In genomic region chr3:173748140-173748539, GRCh38 we compare ENCODE assay signal across 18 cellular contexts.
DNase-seq lines count a peak whose midpoint lies in the region; ATAC-seq and TF ChIP-seq lines count a peak whose summit lies in the region.
"Had no signal": no experiment of that assay in that cellular context is flagged by ENCODE, and none has a peak within 500 bp of the region (broad histone marks: within the 10 kb centered on the region; RNA-seq: fewer than 3 reads in every experiment).

No MANE protein-coding gene starts in this region.

- BruUV-seq in IMR-90 (replicated peaks; lab: Mats Ljungman, UMichigan), result no TSS peak

- H2BK5ac ChIP-seq in IMR-90 (ENCODE audit: low read depth, low read length, poor library complexity, severe bottlenecking), result no peak overlapping the region

- H3K4me1 ChIP-seq in IMR-90 (ENCODE audit: control insufficient read depth, insufficient read depth, low read length) (no peaks in the 10 kb centered on the region), right atrium auricular region (no peaks in the 10 kb centered on the region)

- H3K4me3 ChIP-seq in IMR-90 (ENCODE audit: insufficient read depth, low read depth, low read length) (no peak overlapping the region), right atrium auricular region (no peak overlapping the region)

- H3K18ac ChIP-seq in IMR-90 (ENCODE audit: low read depth, low read length), result no peak overlapping the region

- no peak for TF ChIP-seq POLR2A in IMR-90 (IDR thresholded peaks at IDR 0.05; ENCODE audit: low read depth, low read length)

- H3K23ac ChIP-seq in IMR-90 (ENCODE audit: low read depth, low read length), result no peak overlapping the region

- ATAC-seq in IMR-90 (ENCODE audit: low read depth), result no peak
- ATAC-seq: Panc1, Right ventricle myocardium inferior, SK-N-SH treated with all-trans-retinoic acid at 6 μM for 48 hours had no signal

- POLR2A ChIA-PET in IMR-90 (lab: Charles Lee; ENCODE audit: unreplicated experiment), result no interaction called here

- no peaks in the 10 kb centered on the region for H3K36me3 ChIP-seq in IMR-90 (ENCODE audit: control insufficient read depth, insufficient read depth, low read length)
- H3K36me3 ChIP-seq in right atrium auricular region, result no peaks in the 10 kb centered on the region

- intact Hi-C loops in IMR-90 (cut with micrococcal nuclease), result no loop called here

- no peak overlapping the region for H4K5ac ChIP-seq in IMR-90 (ENCODE audit: low read depth, low read length)

- H2AFZ ChIP-seq in IMR-90 (replicated peaks; ENCODE audit: low read length, poor library complexity), result no peak overlapping the region

- H3K27me3 ChIP-seq in IMR-90 (ENCODE audit: control insufficient read depth, insufficient read depth, low read length) (no peaks in the 10 kb centered on the region), right atrium auricular region (no peaks in the 10 kb centered on the region)

- no peaks in the 10 kb centered on the region for H3K79me1 ChIP-seq in IMR-90 (ENCODE audit: low read depth in 1 of 2, low read length in 2 of 2)

- dilution Hi-C loops in IMR-90 (cut with HindIII; ENCODE audit: low sequenced_read_pairs, unreplicated experiment), result no loop called here

- H2AK9ac ChIP-seq in IMR-90 (replicated peaks; ENCODE audit: low read depth, low read length, poor library complexity), result no peak overlapping the region

- no peak overlapping the region for H2BK15ac ChIP-seq in IMR-90 (ENCODE audit: low read depth, low read length)

- H3K36me3 Mint-ChIP-seq in endothelial cell (ENCODE audit: low read depth, unreplicated experiment) (no peaks in the 10 kb centered on the region), glutamatergic neuron (ENCODE audit: unreplicated experiment) (no peaks in the 10 kb centered on the region)

- 0 out of 2 replicates have a peak overlapping the region, but pooled peaks have one; percentile 69 for H3K14ac ChIP-seq in IMR-90 (replicated peaks; ENCODE audit: low read depth, low read length)

- H2BK20ac ChIP-seq in IMR-90 (ENCODE audit: low read depth, low read length), result no peak overlapping the region; the same call in 1 of the 2 replicates

- no peak overlapping the region for H3K4me3 Mint-ChIP-seq in endothelial cell (ENCODE audit: unreplicated experiment)
- H3K4me3 Mint-ChIP-seq in glutamatergic neuron (ENCODE audit: unreplicated experiment), result no peak overlapping the region

- in situ Hi-C loops in IMR-90 (cut with MboI; ENCODE audit: low sequenced_read_pairs), result no loop called here
- in situ Hi-C loops in GM13977 (cut with MboI; ENCODE audit: low pct_unique_long_range_greater_than_20kb, low sequenced_read_pairs, unreplicated experiment), result no loop called here

- H3K4me2 ChIP-seq in IMR-90 (ENCODE audit: low read depth, low read length), result no peak overlapping the region

- H3K9ac ChIP-seq in IMR-90 (ENCODE audit: low read depth, low read length), result no peak overlapping the region

- H4K20me1 ChIP-seq in IMR-90 (ENCODE audit: insufficient read depth, low read length), result no peaks in the 10 kb centered on the region

- no peak overlapping the region for H2AK5ac ChIP-seq in IMR-90 (ENCODE audit: low read depth, low read length)

- H3K9me3 ChIP-seq in IMR-90 (ENCODE audit: control insufficient read depth, insufficient read depth, low read length), result no peaks in the 10 kb centered on the region
- H3K9me3 ChIP-seq in right atrium auricular region, result no peaks in the 10 kb centered on the region

- TF ChIP-seq RAD21 in IMR-90 (IDR thresholded peaks at IDR 0.05; ENCODE audit: low read length), result no peak

- TF ChIP-seq CTCF in 22Rv1 (IDR thresholded peaks at IDR 0.05) (no peak), IMR-90 (conservative IDR thresholded peaks at IDR 0.05; ENCODE audit: low read depth, low read length) (no peak), endothelial cell (IDR thresholded peaks at IDR 0.05; ENCODE audit: unreplicated experiment) (no peak), glutamatergic neuron (IDR thresholded peaks at IDR 0.05; ENCODE audit: partially characterized antibody, unreplicated experiment) (no peak), GM13977 (IDR thresholded peaks at IDR 0.05; ENCODE audit: extremely low read depth, insufficient read depth, missing control alignments) (no peak), right atrium auricular region (IDR thresholded peaks at IDR 0.05) (no peak)

- no peak overlapping the region; the same call in 1 of the 2 replicates for H4K91ac ChIP-seq in IMR-90 (ENCODE audit: insufficient read depth, low read depth, low read length)

- CTCF ChIA-PET in IMR-90 (lab: Yijun Ruan, JAX), result no interaction called here

- peak overlapping the region; percentile 31; the same call in 1 of the 2 replicates for H3K27ac ChIP-seq in 22Rv1
- no peak overlapping the region for H3K27ac ChIP-seq in IMR-90 (ENCODE audit: insufficient read depth, low read length)
- H3K27ac ChIP-seq in right atrium auricular region, result no peak overlapping the region

- H4K8ac ChIP-seq in IMR-90 (ENCODE audit: low read depth in 2 of 2, low read length in 2 of 2), result no peak overlapping the region

- H3K9me3 Mint-ChIP-seq in endothelial cell (ENCODE audit: unreplicated experiment) (no peaks in the 10 kb centered on the region), glutamatergic neuron (ENCODE audit: unreplicated experiment) (no peaks in the 10 kb centered on the region)

- H3K27ac Mint-ChIP-seq in endothelial cell (ENCODE audit: unreplicated experiment), result peak overlapping the region; percentile 6
- H3K27ac Mint-ChIP-seq in glutamatergic neuron (ENCODE audit: unreplicated experiment), result no peak overlapping the region

- H2BK120ac ChIP-seq in IMR-90 (ENCODE audit: low read depth, low read length), result peak overlapping the region; percentile 64; the same call in 1 of the 2 replicates

- H3K27me3 Mint-ChIP-seq in endothelial cell (ENCODE audit: unreplicated experiment), result no peaks in the 10 kb centered on the region
- no peaks in the 10 kb centered on the region for H3K27me3 Mint-ChIP-seq in glutamatergic neuron (ENCODE audit: unreplicated experiment)

- DNase-seq in IMR-90 (no peak), SKM-1 treated with dmso at 0.1 percent for 144 hours (lab: John Stamatoyannopoulos, UW; ENCODE audit: unreplicated experiment) (peak; percentile 41), endothelial cell (ENCODE audit: low spot score) (no peak), glutamatergic neuron (no peak), GM13977 (ENCODE audit: low spot score) (no peak), midbrain (lab: John Stamatoyannopoulos, UW) (no peak), right atrium auricular region (ENCODE audit: low spot score) (no peak)
- DNase-seq: C1 segment of cervical spinal cord, DMS 273 treated with DMSO at 0.1 percent for 48 hours, H7, Karpas-422, MV-4-11, NCI-H1417, NCI-H187 treated with DMSO at 0.1 percent for 48 hours had no signal

- H3K4me1 Mint-ChIP-seq in endothelial cell (ENCODE audit: unreplicated experiment), result peaks cover 45% of the 10 kb centered on the region
- H3K4me1 Mint-ChIP-seq in glutamatergic neuron (ENCODE audit: low read depth, unreplicated experiment), result no peaks in the 10 kb centered on the region

- H3K56ac ChIP-seq in IMR-90 (ENCODE audit: extremely low read depth, insufficient read depth, low read length), result no peak overlapping the region

- 0 out of 2 replicates have a peak, but pooled peaks cover 2% of the 10 kb centered on the region for H3K9me1 ChIP-seq in IMR-90 (ENCODE audit: insufficient read depth, low read length)

- H3K4ac ChIP-seq in IMR-90 (ENCODE audit: low read depth, low read length), result peak overlapping the region; percentile 26; the same call in 1 of the 2 replicates

TF ChIP-seq in IMR-90, 13 proteins besides CTCF, POLR2A, EP300 and RAD21:
- no peak for TF ChIP-seq MAFK (IDR thresholded peaks at IDR 0.05; ENCODE audit: low read depth, low read length)
- no peak for TF ChIP-seq MXI1 (IDR thresholded peaks at IDR 0.05; ENCODE audit: borderline replicate concordance, low read depth, low read length)
- TF ChIP-seq RFX5 (IDR thresholded peaks at IDR 0.05; ENCODE audit: low read depth, low read length), result no peak
TF ChIP-seq in IMR-90: peak in this region for 0.
